4 cellular contexts compared by ENCODE assay signal in the genomic region with DNA sequence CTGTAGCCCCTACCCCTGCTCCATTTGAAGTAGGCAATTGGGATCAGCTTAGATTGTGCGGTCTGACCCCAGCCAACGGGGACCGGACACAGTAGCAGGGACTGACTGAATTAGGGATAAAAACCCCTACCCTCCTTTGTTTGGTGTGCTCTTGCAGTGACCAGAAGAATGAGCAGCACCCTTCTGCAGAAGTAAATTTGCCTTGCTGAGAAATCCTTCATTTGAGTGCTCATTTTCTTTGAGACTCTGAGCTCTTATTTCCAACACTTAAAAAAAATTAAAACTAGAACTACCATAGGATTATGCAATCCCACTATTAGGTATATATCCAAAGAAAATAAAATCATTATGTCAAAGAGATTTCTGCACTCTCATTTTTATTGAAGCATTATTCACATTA.
TF ChIP-seq lines count a peak whose summit lies in the region.

No MANE protein-coding gene starts in this region.

TF ChIP-seq in HEK293, 187 proteins besides CTCF, POLR2A, EP300 and RAD21:
- TF ChIP-seq GLIS1 (tag by site-specific recombination; IDR thresholded peaks at IDR 0.05), result no peak
- no peak for TF ChIP-seq ZFP3 (tag by site-specific recombination; IDR thresholded peaks at IDR 0.05; ENCODE audit: low read depth)
- no peak for TF ChIP-seq ZNF777 (tag by site-specific recombination; IDR thresholded peaks at IDR 0.05; ENCODE audit: borderline replicate concordance)
- no peak for TF ChIP-seq ZNF404 (tag by site-specific recombination; IDR thresholded peaks at IDR 0.05)
- peak; percentile 83 for TF ChIP-seq SETDB1 (IDR thresholded peaks at IDR 0.05; ENCODE audit: insufficient read length, low read length)
- TF ChIP-seq ZBTB7A (tag by site-specific recombination; IDR thresholded peaks at IDR 0.05; ENCODE audit: low read depth), result no peak
- TF ChIP-seq TRIM28 (IDR thresholded peaks at IDR 0.05; ENCODE audit: borderline replicate concordance, low read length), result peak; percentile 68; the same call in 1 of the 2 replicates
- TF ChIP-seq, protein P1, sequence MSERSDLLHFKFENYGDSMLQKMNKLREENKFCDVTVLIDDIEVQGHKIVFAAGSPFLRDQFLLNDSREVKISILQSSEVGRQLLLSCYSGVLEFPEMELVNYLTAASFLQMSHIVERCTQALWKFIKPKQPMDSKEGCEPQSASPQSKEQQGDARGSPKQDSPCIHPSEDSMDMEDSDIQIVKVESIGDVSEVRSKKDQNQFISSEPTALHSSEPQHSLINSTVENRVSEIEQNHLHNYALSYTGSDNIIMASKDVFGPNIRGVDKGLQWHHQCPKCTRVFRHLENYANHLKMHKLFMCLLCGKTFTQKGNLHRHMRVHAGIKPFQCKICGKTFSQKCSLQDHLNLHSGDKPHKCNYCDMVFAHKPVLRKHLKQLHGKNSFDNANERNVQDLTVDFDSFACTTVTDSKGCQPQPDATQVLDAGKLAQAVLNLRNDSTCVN (tag by site-specific recombination; optimal IDR thresholded peaks at IDR 0.05), result no peak
- TF ChIP-seq ZNF529 (tag by site-specific recombination; IDR thresholded peaks at IDR 0.05; ENCODE audit: insufficient replicate concordance), result no peak

TF ChIP-seq in Ishikawa, 13 proteins besides CTCF, POLR2A, EP300 and RAD21:
- TF ChIP-seq YY1 (IDR thresholded peaks at IDR 0.05; ENCODE audit: low read depth), result no peak
- TF ChIP-seq, protein P2, sequence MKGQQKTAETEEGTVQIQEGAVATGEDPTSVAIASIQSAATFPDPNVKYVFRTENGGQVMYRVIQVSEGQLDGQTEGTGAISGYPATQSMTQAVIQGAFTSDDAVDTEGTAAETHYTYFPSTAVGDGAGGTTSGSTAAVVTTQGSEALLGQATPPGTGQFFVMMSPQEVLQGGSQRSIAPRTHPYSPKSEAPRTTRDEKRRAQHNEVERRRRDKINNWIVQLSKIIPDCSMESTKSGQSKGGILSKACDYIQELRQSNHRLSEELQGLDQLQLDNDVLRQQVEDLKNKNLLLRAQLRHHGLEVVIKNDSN (IDR thresholded peaks at IDR 0.05), result 0 out of 2 replicates have a peak, but pooled peaks have one; percentile 17

TF ChIP-seq in H1, 55 proteins besides CTCF, POLR2A, EP300 and RAD21 (continues in another document):
- TF ChIP-seq GTF2F1 (IDR thresholded peaks at IDR 0.05; ENCODE audit: borderline replicate concordance, low read depth, low read length), result no peak
- TF ChIP-seq TEAD4 (IDR thresholded peaks at IDR 0.05; ENCODE audit: low read depth, low read length), result no peak
- no peak for TF ChIP-seq POLR2AphosphoS5 (IDR thresholded peaks at IDR 0.05; ENCODE audit: low read depth, low read length)
- TF ChIP-seq, protein P3, sequence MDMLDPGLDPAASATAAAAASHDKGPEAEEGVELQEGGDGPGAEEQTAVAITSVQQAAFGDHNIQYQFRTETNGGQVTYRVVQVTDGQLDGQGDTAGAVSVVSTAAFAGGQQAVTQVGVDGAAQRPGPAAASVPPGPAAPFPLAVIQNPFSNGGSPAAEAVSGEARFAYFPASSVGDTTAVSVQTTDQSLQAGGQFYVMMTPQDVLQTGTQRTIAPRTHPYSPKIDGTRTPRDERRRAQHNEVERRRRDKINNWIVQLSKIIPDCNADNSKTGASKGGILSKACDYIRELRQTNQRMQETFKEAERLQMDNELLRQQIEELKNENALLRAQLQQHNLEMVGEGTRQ (IDR thresholded peaks at IDR 0.05; ENCODE audit: low read length), result no peak
- no peak for TF ChIP-seq HDAC6 (IDR thresholded peaks at IDR 0.05; ENCODE audit: low read depth, low read length)
- no peak for TF ChIP-seq FOSL1 (IDR thresholded peaks at IDR 0.05; ENCODE audit: insufficient read depth, low read depth, low read length)
- TF ChIP-seq SIN3A (conservative IDR thresholded peaks at IDR 0.05 in 1 of 2, IDR thresholded peaks at IDR 0.05 in 1 of 2; ENCODE audit: low read depth in 1 of 2, low read length in 2 of 2), result no peak
- no peak for TF ChIP-seq JUN (IDR thresholded peaks at IDR 0.05; ENCODE audit: low read depth, low read length)

TF ChIP-seq in SK-N-SH, 30 proteins besides CTCF, POLR2A, EP300 and RAD21:
- TF ChIP-seq POLR2AphosphoS5 (IDR thresholded peaks at IDR 0.05; ENCODE audit: low read depth, low read length) (no peak), NRF1 (IDR thresholded peaks at IDR 0.05; ENCODE audit: low read depth, low read length) (no peak), TEAD4 (IDR thresholded peaks at IDR 0.05; ENCODE audit: borderline replicate concordance, insufficient read depth) (no peak), SIN3A (IDR thresholded peaks at IDR 0.05; ENCODE audit: borderline replicate concordance, low read depth, low read length) (no peak), FOSL2 (IDR thresholded peaks at IDR 0.05; ENCODE audit: borderline replicate concordance, low read depth) (no peak), NFIC (IDR thresholded peaks at IDR 0.05; ENCODE audit: borderline replicate concordance) (no peak), EZH2phosphoT487 (IDR thresholded peaks at IDR 0.05; ENCODE audit: borderline replicate concordance, low read depth) (no peak), CHD2 (IDR thresholded peaks at IDR 0.05; ENCODE audit: low read length, partially characterized antibody) (no peak), FOXM1 (IDR thresholded peaks at IDR 0.05; ENCODE audit: low read depth) (no peak), FOXJ3 (CRISPR knock-in tag; IDR thresholded peaks at IDR 0.05) (no peak), SMC3 (IDR thresholded peaks at IDR 0.05; ENCODE audit: low read depth, low read length) (no peak), RFX5 (IDR thresholded peaks at IDR 0.05; ENCODE audit: low read length) (no peak), YY1 (IDR thresholded peaks at IDR 0.05; ENCODE audit: low read depth) (no peak), GABPA (IDR thresholded peaks at IDR 0.05; ENCODE audit: low read depth) (no peak), RXRA (IDR thresholded peaks at IDR 0.05; ENCODE audit: borderline replicate concordance, low read depth) (no peak)
- TF ChIP-seq, protein P2 (IDR thresholded peaks at IDR 0.05; ENCODE audit: borderline replicate concordance, low read depth), result no peak
- TF ChIP-seq, protein P4, sequence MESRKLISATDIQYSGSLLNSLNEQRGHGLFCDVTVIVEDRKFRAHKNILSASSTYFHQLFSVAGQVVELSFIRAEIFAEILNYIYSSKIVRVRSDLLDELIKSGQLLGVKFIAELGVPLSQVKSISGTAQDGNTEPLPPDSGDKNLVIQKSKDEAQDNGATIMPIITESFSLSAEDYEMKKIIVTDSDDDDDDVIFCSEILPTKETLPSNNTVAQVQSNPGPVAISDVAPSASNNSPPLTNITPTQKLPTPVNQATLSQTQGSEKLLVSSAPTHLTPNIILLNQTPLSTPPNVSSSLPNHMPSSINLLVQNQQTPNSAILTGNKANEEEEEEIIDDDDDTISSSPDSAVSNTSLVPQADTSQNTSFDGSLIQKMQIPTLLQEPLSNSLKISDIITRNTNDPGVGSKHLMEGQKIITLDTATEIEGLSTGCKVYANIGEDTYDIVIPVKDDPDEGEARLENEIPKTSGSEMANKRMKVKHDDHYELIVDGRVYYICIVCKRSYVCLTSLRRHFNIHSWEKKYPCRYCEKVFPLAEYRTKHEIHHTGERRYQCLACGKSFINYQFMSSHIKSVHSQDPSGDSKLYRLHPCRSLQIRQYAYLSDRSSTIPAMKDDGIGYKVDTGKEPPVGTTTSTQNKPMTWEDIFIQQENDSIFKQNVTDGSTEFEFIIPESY (IDR thresholded peaks at IDR 0.05; ENCODE audit: borderline replicate concordance, low read depth), result no peak
- TF ChIP-seq, protein P5, sequence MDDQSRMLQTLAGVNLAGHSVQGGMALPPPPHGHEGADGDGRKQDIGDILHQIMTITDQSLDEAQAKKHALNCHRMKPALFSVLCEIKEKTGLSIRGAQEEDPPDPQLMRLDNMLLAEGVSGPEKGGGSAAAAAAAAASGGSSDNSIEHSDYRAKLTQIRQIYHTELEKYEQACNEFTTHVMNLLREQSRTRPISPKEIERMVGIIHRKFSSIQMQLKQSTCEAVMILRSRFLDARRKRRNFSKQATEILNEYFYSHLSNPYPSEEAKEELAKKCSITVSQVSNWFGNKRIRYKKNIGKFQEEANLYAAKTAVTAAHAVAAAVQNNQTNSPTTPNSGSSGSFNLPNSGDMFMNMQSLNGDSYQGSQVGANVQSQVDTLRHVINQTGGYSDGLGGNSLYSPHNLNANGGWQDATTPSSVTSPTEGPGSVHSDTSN (IDR thresholded peaks at IDR 0.05), result no peak
